In the genomic region with DNA sequence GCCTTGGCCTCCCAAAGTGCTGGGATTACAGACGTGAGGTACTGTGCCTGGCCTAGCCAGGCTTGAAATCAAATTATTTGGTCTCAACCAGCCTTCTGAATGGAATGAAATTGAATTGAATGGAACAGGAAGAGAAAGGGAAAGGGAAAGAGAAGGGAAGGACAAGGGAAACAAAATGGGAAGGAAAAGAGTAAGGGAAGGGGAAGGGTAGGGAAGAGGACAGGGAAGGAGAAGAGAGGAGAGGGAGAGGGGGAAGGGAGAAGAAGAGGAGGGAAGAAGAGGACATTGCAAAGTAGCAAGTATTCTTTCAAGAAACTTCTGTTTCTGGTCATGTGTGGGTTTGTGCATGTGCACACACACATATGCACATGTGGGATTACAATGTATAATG, we compare ENCODE assay signal across 30 cellular contexts.
"Had no signal": no experiment of that assay in that cellular context is flagged by ENCODE, and none has a peak within 500 bp of the region (broad histone marks: within the 10 kb centered on the region; RNA-seq: fewer than 3 reads in every experiment).

No MANE protein-coding gene starts in this region.

- H3K27ac ChIP-seq: ascending aorta, breast epithelium, cardiac muscle cell, colonic mucosa had no signal

- H3K4me3 ChIP-seq: ascending aorta, breast epithelium, cardiac muscle cell, colonic mucosa had no signal

- H3K4me1 Mint-ChIP-seq: brain, endodermal cell had no signal

- H3K27ac Mint-ChIP-seq: activated CD4-positive, alpha-beta memory T cell treated with anti-CD3 and anti-CD28 coated beads, Interleukin-2, amount 10 ng/mL, durations not matched to agents 7 days and 5 days; activated CD4-positive, alpha-beta T cell treated with anti-CD3 and anti-CD28 coated beads, Interleukin-2, amount 10 ng/mL, durations not matched to agents 7 days and 5 days; activated naive CD8-positive, alpha-beta T cell treated with anti-CD3 and anti-CD28 coated beads for 36 hours; activated T-cell treated with anti-CD3 and anti-CD28 coated beads, Interleukin-2, amount 50 U/mL, for 24 hours; activated T-cell treated with anti-CD3 and anti-CD28 coated beads, Interleukin-2, amount 50 U/mL, for 72 hours; brain; endodermal cell; T-helper 17 cell; T-helper 2 cell treated with Interferon-gamma antibody and Interleukin-4, amounts not matched to agents 5 μg/mL and 100 μg/mL, for 36 hours had no signal

- H3K27me3 ChIP-seq: ascending aorta, breast epithelium, cardiac muscle cell, colonic mucosa had no signal

- H3K9me3 ChIP-seq: colonic mucosa had no signal

- H3K36me3 ChIP-seq: ascending aorta, breast epithelium, cardiac muscle cell, colonic mucosa had no signal

- DNase-seq: activated CD4-positive, alpha-beta memory T cell treated with anti-CD3 and anti-CD28 coated beads, Interleukin-2, amount 10 ng/mL, durations not matched to agents 7 days and 5 days; activated CD4-positive, alpha-beta T cell treated with anti-CD3 and anti-CD28 coated beads for 1 hour; activated CD4-positive, alpha-beta T cell treated with anti-CD3 and anti-CD28 coated beads for 4 hours; activated CD4-positive, alpha-beta T cell treated with anti-CD3 and anti-CD28 coated beads, Interleukin-2, amount 10 ng/mL, durations not matched to agents 7 days and 5 days; activated CD4-positive, alpha-beta T cell treated with anti-CD3 and anti-CD28 coated beads, Interleukin-2, amount 50 U/mL, for 4 hours; activated CD8-positive, alpha-beta memory T cell treated with anti-CD3 and anti-CD28 coated beads, Interleukin-2, amount 50 U/mL, for 48 hours; activated gamma-delta T cell treated with Interleukin-2 at 50 U/mL for 16 hours; activated naive CD4-positive, alpha-beta T cell treated with anti-CD3 and anti-CD28 coated beads, Interleukin-2, amount 50 U/mL, for 16 hours; activated naive CD4-positive, alpha-beta T cell treated with Interleukin-2 at 50 U/mL for 16 hours; activated naive CD8-positive, alpha-beta T cell treated with anti-CD3 and anti-CD28 coated beads for 36 hours; activated T-cell treated with anti-CD3 and anti-CD28 coated beads for 4 hours; activated T-cell treated with anti-CD3 and anti-CD28 coated beads, Interleukin-2, amount 50 U/mL, for 24 hours; activated T-cell treated with anti-CD3 and anti-CD28 coated beads, Interleukin-2, amount 50 U/mL, for 72 hours; central memory CD4-positive, alpha-beta T cell; cerebellar nuclear complex; colonic mucosa; effector CD8-positive, alpha-beta T cell; endodermal cell; foreskin fibroblast; head of caudate nucleus; T-helper 1 cell; T-helper 17 cell; T1000 had no signal

- H3K4me3 Mint-ChIP-seq: activated CD4-positive, alpha-beta memory T cell treated with anti-CD3 and anti-CD28 coated beads, Interleukin-2, amount 10 ng/mL, durations not matched to agents 7 days and 5 days; activated CD4-positive, alpha-beta T cell treated with anti-CD3 and anti-CD28 coated beads, Interleukin-2, amount 10 ng/mL, durations not matched to agents 7 days and 5 days; activated naive CD8-positive, alpha-beta T cell treated with anti-CD3 and anti-CD28 coated beads for 36 hours; activated T-cell treated with anti-CD3 and anti-CD28 coated beads, Interleukin-2, amount 50 U/mL, for 24 hours; activated T-cell treated with anti-CD3 and anti-CD28 coated beads, Interleukin-2, amount 50 U/mL, for 72 hours; brain; endodermal cell; T-helper 17 cell; T-helper 2 cell treated with Interferon-gamma antibody and Interleukin-4, amounts not matched to agents 5 μg/mL and 100 μg/mL, for 36 hours had no signal

- ATAC-seq: activated T-cell treated with anti-CD3 and anti-CD28 coated beads, Interleukin-2, amount 50 U/mL, for 72 hours; esophagus mucosa; T-helper 17 cell had no signal

- H3K36me3 Mint-ChIP-seq: brain had no signal

- H3K27me3 Mint-ChIP-seq: activated CD4-positive, alpha-beta memory T cell treated with anti-CD3 and anti-CD28 coated beads, Interleukin-2, amount 10 ng/mL, durations not matched to agents 7 days and 5 days; activated CD4-positive, alpha-beta T cell treated with anti-CD3 and anti-CD28 coated beads, Interleukin-2, amount 10 ng/mL, durations not matched to agents 7 days and 5 days; activated naive CD8-positive, alpha-beta T cell treated with anti-CD3 and anti-CD28 coated beads for 36 hours; activated T-cell treated with anti-CD3 and anti-CD28 coated beads, Interleukin-2, amount 50 U/mL, for 24 hours; brain; T-helper 17 cell had no signal

- H3K4me1 ChIP-seq: ascending aorta, colonic mucosa had no signal

- FAIRE-seq: frontal cortex had no signal
